ENCODE assay signal across 8 cellular contexts in genomic region chr20:5065489-5066383, GRCh38. TPM values are rescaled to one million over a fixed set of nuclear protein-coding genes. Genes with fewer than 3 reads are reported as not detected.
A peak's percentile ranks its signal among the peaks of the same experiment; 100 is the strongest.
DNase-seq lines count a peak whose midpoint lies in the region; ATAC-seq and TF ChIP-seq lines count a peak whose summit lies in the region.

No MANE protein-coding gene starts in this region.

- no peak for TF ChIP-seq CTCF in Calu3 (IDR thresholded peaks at IDR 0.05; ENCODE audit: unreplicated experiment)

- CTCF ChIA-PET in Calu3 (lab: Charles Lee) = no interaction called here

- ATAC-seq in HG03108 (IDR thresholded peaks at IDR 0.05; ENCODE audit: unreplicated experiment) (no peak), HG03280 (IDR thresholded peaks at IDR 0.05; ENCODE audit: unreplicated experiment) (no peak), GM19463 (IDR thresholded peaks at IDR 0.05; ENCODE audit: unreplicated experiment) (no peak)

- H3K4me3 Mint-ChIP-seq in Calu3 (ENCODE audit: low read depth, unreplicated experiment) = no peak overlapping the region

- peak overlapping the region; percentile 78 for H3K27ac Mint-ChIP-seq in Calu3 (ENCODE audit: unreplicated experiment)

- intact Hi-C loops in Calu3 (cut with micrococcal nuclease; ENCODE audit: unreplicated experiment) = no loop called here

- peaks cover 10% of the 10 kb centered on the region for H3K4me1 Mint-ChIP-seq in Calu3 (ENCODE audit: low read depth, unreplicated experiment)

- BruUV-seq in Calu3 (replicated peaks; lab: Mats Ljungman, UMichigan) = no TSS peak

- peaks cover 6% of the 10 kb centered on the region for H3K36me3 Mint-ChIP-seq in Calu3 (ENCODE audit: insufficient read depth, unreplicated experiment)

- no peaks in the 10 kb centered on the region for H3K27me3 Mint-ChIP-seq in Calu3 (ENCODE audit: unreplicated experiment)

- H3K9me3 Mint-ChIP-seq in Calu3 (ENCODE audit: low read depth, unreplicated experiment) = no peaks in the 10 kb centered on the region

- DNase-seq in Calu3 (peak; percentile 82), NCI-H460 (ENCODE audit: extremely low read depth, low read depth) (peak; percentile 98), epidermal melanocyte (ENCODE audit: insufficient read length, low spot score) (peak; percentile 57), non-pigmented ciliary epithelial cell (ENCODE audit: low read depth) (peak; percentile 61), NCI-H1092 (lab: John Stamatoyannopoulos, UW) (no peak)

RNA-seq across cellular contexts. Expression of gene TMEM230, which starts 47.1 kb away (rescaled TPM):
- 60.0 and 67.6 TPM in 2 replicates for total RNA-seq in Calu3 (2022)
- total RNA-seq in NCI-H460 (2014; rRNA removed; shearing (Covaris generic)) = 169 and 183 TPM in 2 replicates
- 65.8 and 71.3 TPM in 2 replicates for polyA plus RNA-seq in NCI-H460 (2014; cell fraction: nucleus; rRNA removed)

RNA-seq across cellular contexts. Expression of gene PCNA, which starts 54.0 kb away (rescaled TPM):
- 102 and 116 TPM in 2 replicates for total RNA-seq in Calu3 (2022)
- 145 and 157 TPM in 2 replicates for total RNA-seq in NCI-H460 (2014; rRNA removed; shearing (Covaris generic))
- 280 and 293 TPM in 2 replicates for polyA plus RNA-seq in NCI-H460 (2014; cell fraction: nucleus; rRNA removed)
